Comparison of ENCODE assay signal across 20 cellular contexts in genomic region chr4:100986360-100986868, GRCh38.
DNase-seq lines count a peak whose midpoint lies in the region; FAIRE-seq and TF ChIP-seq lines count a peak whose summit lies in the region.
"Had no signal": no experiment of that assay in that cellular context is flagged by ENCODE, and none has a peak within 500 bp of the region (broad histone marks: within the 10 kb centered on the region; RNA-seq: fewer than 3 reads in every experiment).

No MANE protein-coding gene starts in this region.

- H3K27ac ChIP-seq in HUES48 (ENCODE audit: low read depth, low read length) (peak overlapping the region; percentile 76), brain microvascular endothelial cell (no peak overlapping the region), vagina (no peak overlapping the region)
- H3K27ac ChIP-seq: gastroesophageal sphincter, PC-9 had no signal

- no peak overlapping the region for H3K9ac ChIP-seq in HUES48 (ENCODE audit: low read depth, low read length)

- peak; percentile 7 for DNase-seq in brain microvascular endothelial cell
- peak; percentile 84 for DNase-seq in islet precursor cell
- peak; percentile 22 for DNase-seq in non-pigmented ciliary epithelial cell (ENCODE audit: low read depth)
- no peak for DNase-seq in activated naive CD4-positive, alpha-beta T cell treated with anti-CD3 and anti-CD28 coated beads for 36 hours
- DNase-seq in vagina (ENCODE audit: extremely low spot score in 2 of 2): no peak
- no peak for DNase-seq in 8988T
- no peak for DNase-seq in frontal cortex (ENCODE audit: low spot score in 2 of 2)
- DNase-seq: activated CD8-positive, alpha-beta memory T cell treated with anti-CD3 and anti-CD28 coated beads, Interleukin-2, amount 10 ng/mL, durations not matched to agents 7 days and 5 days; activated gamma-delta T cell treated with Interleukin-2 at 50 U/mL for 16 hours; BE2C; IMR-90; natural killer cell; NCI-H1105; PC-9; T-helper 1 cell had no signal

- no peaks in the 10 kb centered on the region for H3K36me3 Mint-ChIP-seq in activated naive CD4-positive, alpha-beta T cell treated with anti-CD3 and anti-CD28 coated beads for 36 hours (ENCODE audit: low read depth)
- H3K36me3 Mint-ChIP-seq: brain, natural killer cell had no signal

- no peaks in the 10 kb centered on the region for H3K27me3 Mint-ChIP-seq in activated naive CD4-positive, alpha-beta T cell treated with anti-CD3 and anti-CD28 coated beads for 36 hours (ENCODE audit: low read depth)
- H3K27me3 Mint-ChIP-seq: activated CD8-positive, alpha-beta memory T cell treated with anti-CD3 and anti-CD28 coated beads, Interleukin-2, amount 10 ng/mL, durations not matched to agents 7 days and 5 days had no signal

- no peak for TF ChIP-seq POLR2A in vagina (IDR thresholded peaks at IDR 0.05)

- CTCF ChIA-PET in activated naive CD4-positive, alpha-beta T cell treated with anti-CD3 and anti-CD28 coated beads for 36 hours (lab: Charles Lee): interaction anchor here (0.6 kb wide), 1 partner anchor 503 kb away, joined by 4 read pairs; no protein-coding TSS in a partner anchor

- in situ Hi-C loops in brain microvascular endothelial cell (cut with HindIII; ENCODE audit: low pct_ligation_motif_present, low sequenced_read_pairs): no loop called here

- H3K4me1 ChIP-seq in HUES48 (ENCODE audit: control insufficient read depth, insufficient read depth, low read length): peaks cover 39% of the 10 kb centered on the region
- no peaks in the 10 kb centered on the region for H3K4me1 ChIP-seq in vagina
- H3K4me1 ChIP-seq: BE2C had no signal

- no peaks in the 10 kb centered on the region for H3K9me3 Mint-ChIP-seq in activated naive CD4-positive, alpha-beta T cell treated with anti-CD3 and anti-CD28 coated beads for 36 hours
- H3K9me3 Mint-ChIP-seq: natural killer cell had no signal

- H3K9me3 ChIP-seq in HUES48 (ENCODE audit: control insufficient read depth, insufficient read depth, low read length): no peaks in the 10 kb centered on the region
- H3K9me3 ChIP-seq in vagina: no peaks in the 10 kb centered on the region
- H3K9me3 ChIP-seq: BE2C, gastroesophageal sphincter had no signal

- no peaks in the 10 kb centered on the region for H3K27me3 ChIP-seq in HUES48 (ENCODE audit: control insufficient read depth, insufficient read depth, low read length)
- H3K27me3 ChIP-seq in brain microvascular endothelial cell (replicated peaks): no peaks in the 10 kb centered on the region
- H3K27me3 ChIP-seq in vagina: no peaks in the 10 kb centered on the region
- H3K27me3 ChIP-seq: BE2C, gastroesophageal sphincter had no signal

- H3K4me1 Mint-ChIP-seq in activated naive CD4-positive, alpha-beta T cell treated with anti-CD3 and anti-CD28 coated beads for 36 hours (ENCODE audit: low read depth): no peaks in the 10 kb centered on the region
- H3K4me1 Mint-ChIP-seq: activated CD8-positive, alpha-beta memory T cell treated with anti-CD3 and anti-CD28 coated beads, Interleukin-2, amount 10 ng/mL, durations not matched to agents 7 days and 5 days; brain had no signal

- H3K36me3 ChIP-seq in HUES48 (ENCODE audit: control insufficient read depth, insufficient read depth, low read length): no peaks in the 10 kb centered on the region
- H3K36me3 ChIP-seq in brain microvascular endothelial cell (replicated peaks): no peaks in the 10 kb centered on the region
- H3K36me3 ChIP-seq in vagina: no peaks in the 10 kb centered on the region
- H3K36me3 ChIP-seq: BE2C, gastroesophageal sphincter had no signal

- H3K4me3 ChIP-seq in HUES48 (ENCODE audit: low read depth, low read length) (no peak overlapping the region), brain microvascular endothelial cell (ENCODE audit: low read depth, low read length) (no peak overlapping the region), vagina (no peak overlapping the region)
- H3K4me3 ChIP-seq: gastroesophageal sphincter, PC-9, smooth muscle cell had no signal

- FAIRE-seq in frontal cortex (lab: Jason Lieb, UNC): no peak
- FAIRE-seq: H54 had no signal

- intact Hi-C loops in activated naive CD4-positive, alpha-beta T cell treated with anti-CD3 and anti-CD28 coated beads for 36 hours (cut with micrococcal nuclease): no loop called here
- intact Hi-C loops in vagina (cut with DNase I): no loop called here

- H3K27ac Mint-ChIP-seq in activated naive CD4-positive, alpha-beta T cell treated with anti-CD3 and anti-CD28 coated beads for 36 hours: no peak overlapping the region
- H3K27ac Mint-ChIP-seq: activated CD8-positive, alpha-beta memory T cell treated with anti-CD3 and anti-CD28 coated beads, Interleukin-2, amount 10 ng/mL, durations not matched to agents 7 days and 5 days; natural killer cell had no signal

- no peak overlapping the region for H3K4me3 Mint-ChIP-seq in activated naive CD4-positive, alpha-beta T cell treated with anti-CD3 and anti-CD28 coated beads for 36 hours
- H3K4me3 Mint-ChIP-seq: activated CD8-positive, alpha-beta memory T cell treated with anti-CD3 and anti-CD28 coated beads, Interleukin-2, amount 10 ng/mL, durations not matched to agents 7 days and 5 days; brain; natural killer cell had no signal

- no peak for TF ChIP-seq CTCF in brain microvascular endothelial cell (IDR thresholded peaks at IDR 0.05; ENCODE audit: low read depth, low read length, missing control alignments)
- TF ChIP-seq CTCF in vagina (IDR thresholded peaks at IDR 0.05): no peak

Comparison
In these comparisons a context has a peak if more than half of its experiments do, and no peak if none do; other contexts are left out.
1. DNase-seq: peak in brain microvascular endothelial cell (single experiment), islet precursor cell (single experiment) and non-pigmented ciliary epithelial cell (single experiment); none in activated naive CD4-positive, alpha-beta T cell treated with anti-CD3 and anti-CD28 coated beads for 36 hours (single experiment), vagina (0 of 2), 8988T (single experiment) and frontal cortex (0 of 2).